In the genomic region with DNA sequence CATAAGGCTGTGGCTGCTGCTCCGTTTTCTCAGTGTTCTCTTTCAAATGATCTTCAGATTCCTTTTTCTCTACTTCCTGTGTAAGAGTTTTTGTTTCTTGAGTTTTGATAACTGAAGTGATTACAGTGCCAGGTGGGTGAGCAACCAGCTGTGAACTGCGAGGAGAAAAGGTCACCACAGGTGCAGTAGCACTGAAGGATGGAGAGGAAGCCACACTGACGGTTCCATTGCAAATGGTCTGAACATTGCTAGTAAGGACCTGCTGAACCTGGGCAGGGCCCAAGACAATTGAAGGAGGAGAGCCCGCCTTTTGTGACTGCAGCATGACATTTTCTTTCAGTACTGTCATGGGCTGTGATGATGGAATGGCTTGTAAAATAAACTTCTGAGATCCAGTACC, we compare ENCODE assay signal across 12 cellular contexts.
DNase-seq lines count a peak whose midpoint lies in the region; ATAC-seq and TF ChIP-seq lines count a peak whose summit lies in the region.
"Had no signal": no experiment of that assay in that cellular context is flagged by ENCODE, and none has a peak within 500 bp of the region (broad histone marks: within the 10 kb centered on the region; RNA-seq: fewer than 3 reads in every experiment).

No MANE protein-coding gene starts in this region.

- H3K9me3 Mint-ChIP-seq in activated CD4-positive, alpha-beta T cell treated with anti-CD3 and anti-CD28 coated beads, Interleukin-2, amount 10 ng/mL, durations not matched to agents 7 days and 5 days: no peaks in the 10 kb centered on the region
- no peaks in the 10 kb centered on the region for H3K9me3 Mint-ChIP-seq in stimulated activated effector memory CD8-positive, alpha-beta T cell treated with anti-CD3 and anti-CD28 coated beads, Interleukin-12 subunit alpha, Interleukin-12 subunit beta, amount 100 ng/mL, for 72 hours
- H3K9me3 Mint-ChIP-seq in nephron progenitor cell: no peaks in the 10 kb centered on the region
- H3K9me3 Mint-ChIP-seq: dendritic cell treated with granulocyte-macrophage colony-stimulating factor and Interleukin-4, amounts not matched to agents 40 ng/mL and 50 ng/mL, for 4 days; nephron had no signal

- no peaks in the 10 kb centered on the region for H3K9me3 ChIP-seq in Peyer's patch

- TF ChIP-seq CTCF in Peyer's patch (IDR thresholded peaks at IDR 0.05) (no peak), nephron progenitor cell (IDR thresholded peaks at IDR 0.05) (no peak)

- POLR2A ChIA-PET in activated CD4-positive, alpha-beta T cell treated with anti-CD3 and anti-CD28 coated beads, Interleukin-2, amount 10 ng/mL, durations not matched to agents 7 days and 5 days (lab: Charles Lee): no interaction called here

- peak; percentile 72 for ATAC-seq in HG02610 (IDR thresholded peaks at IDR 0.05; ENCODE audit: unreplicated experiment)
- no peak for ATAC-seq in stimulated activated effector memory CD8-positive, alpha-beta T cell treated with anti-CD3 and anti-CD28 coated beads, Interleukin-12 subunit alpha, Interleukin-12 subunit beta, amount 100 ng/mL, for 72 hours

- H3K4me1 Mint-ChIP-seq in activated CD4-positive, alpha-beta T cell treated with anti-CD3 and anti-CD28 coated beads, Interleukin-2, amount 10 ng/mL, durations not matched to agents 7 days and 5 days: peaks cover 22% of the 10 kb centered on the region
- peaks cover 11% of the 10 kb centered on the region for H3K4me1 Mint-ChIP-seq in stimulated activated effector memory CD8-positive, alpha-beta T cell treated with anti-CD3 and anti-CD28 coated beads, Interleukin-12 subunit alpha, Interleukin-12 subunit beta, amount 100 ng/mL, for 72 hours
- H3K4me1 Mint-ChIP-seq in nephron progenitor cell: no peaks in the 10 kb centered on the region
- H3K4me1 Mint-ChIP-seq: nephron had no signal

- TF ChIP-seq POLR2A in Peyer's patch (IDR thresholded peaks at IDR 0.05): no peak

- peaks cover 0 to 67% (median 0%) of the 10 kb centered on the region in 3 donors for H3K36me3 ChIP-seq in Peyer's patch

- H3K4me3 Mint-ChIP-seq in activated CD4-positive, alpha-beta T cell treated with anti-CD3 and anti-CD28 coated beads, Interleukin-2, amount 10 ng/mL, durations not matched to agents 7 days and 5 days: no peak overlapping the region
- no peak overlapping the region for H3K4me3 Mint-ChIP-seq in stimulated activated effector memory CD8-positive, alpha-beta T cell treated with anti-CD3 and anti-CD28 coated beads, Interleukin-12 subunit alpha, Interleukin-12 subunit beta, amount 100 ng/mL, for 72 hours
- H3K4me3 Mint-ChIP-seq in nephron progenitor cell: no peak overlapping the region
- H3K4me3 Mint-ChIP-seq: dendritic cell treated with granulocyte-macrophage colony-stimulating factor and Interleukin-4, amounts not matched to agents 40 ng/mL and 50 ng/mL, for 4 days; nephron had no signal

- H3K27me3 ChIP-seq in Peyer's patch: no peaks in the 10 kb centered on the region
- H3K27me3 ChIP-seq: hepatocyte had no signal

- peaks cover 0 to 4% (median 0%) of the 10 kb centered on the region in 4 donors for H3K4me1 ChIP-seq in Peyer's patch

- H3K27ac ChIP-seq in Peyer's patch: peak overlapping the region in 1 of 4 donors; percentile 53
- H3K27ac ChIP-seq: hepatocyte had no signal

- no peak for DNase-seq in activated CD4-positive, alpha-beta T cell treated with anti-CD3 and anti-CD28 coated beads, Interleukin-2, amount 10 ng/mL, durations not matched to agents 7 days and 5 days
- DNase-seq in activated CD4-positive, alpha-beta T cell treated with anti-CD3 and anti-CD28 coated beads for 48 hours: no peak
- peak in 2 of 3 donors; percentile 67 to 73 for DNase-seq in Peyer's patch
- no peak for DNase-seq in stimulated activated effector memory CD8-positive, alpha-beta T cell treated with anti-CD3 and anti-CD28 coated beads, Interleukin-12 subunit alpha, Interleukin-12 subunit beta, amount 100 ng/mL, for 72 hours (ENCODE audit: low spot score in 2 of 2)
- no peak for DNase-seq in nephron progenitor cell
- DNase-seq in glomerular visceral epithelial cell (ENCODE audit: extremely low spot score): no peak
- no peak for DNase-seq in stimulated activated CD4-positive, alpha-beta T cell treated with anti-CD3 and anti-CD28 coated beads, Interleukin-4, amount 100 ng/mL, for 1 hour
- DNase-seq: RPMI8226 had no signal

- H3K4me3 ChIP-seq in Peyer's patch: no peak overlapping the region
- H3K4me3 ChIP-seq: hepatocyte had no signal

- peaks cover 70% of the 10 kb centered on the region for H3K36me3 Mint-ChIP-seq in activated CD4-positive, alpha-beta T cell treated with anti-CD3 and anti-CD28 coated beads, Interleukin-2, amount 10 ng/mL, durations not matched to agents 7 days and 5 days (ENCODE audit: low read depth)
- peaks cover 99% of the 10 kb centered on the region for H3K36me3 Mint-ChIP-seq in stimulated activated effector memory CD8-positive, alpha-beta T cell treated with anti-CD3 and anti-CD28 coated beads, Interleukin-12 subunit alpha, Interleukin-12 subunit beta, amount 100 ng/mL, for 72 hours
- H3K36me3 Mint-ChIP-seq in nephron progenitor cell (ENCODE audit: low read depth): peaks cover 28% of the 10 kb centered on the region

- CTCF ChIA-PET in activated CD4-positive, alpha-beta T cell treated with anti-CD3 and anti-CD28 coated beads, Interleukin-2, amount 10 ng/mL, durations not matched to agents 7 days and 5 days (lab: Charles Lee): no interaction called here

- H3K27ac Mint-ChIP-seq in activated CD4-positive, alpha-beta T cell treated with anti-CD3 and anti-CD28 coated beads, Interleukin-2, amount 10 ng/mL, durations not matched to agents 7 days and 5 days: peak overlapping the region; percentile 69
- peak overlapping the region; percentile 71 for H3K27ac Mint-ChIP-seq in stimulated activated effector memory CD8-positive, alpha-beta T cell treated with anti-CD3 and anti-CD28 coated beads, Interleukin-12 subunit alpha, Interleukin-12 subunit beta, amount 100 ng/mL, for 72 hours
- H3K27ac Mint-ChIP-seq in nephron progenitor cell: no peak overlapping the region
- H3K27ac Mint-ChIP-seq: dendritic cell treated with granulocyte-macrophage colony-stimulating factor and Interleukin-4, amounts not matched to agents 40 ng/mL and 50 ng/mL, for 4 days; nephron had no signal

- H3K27me3 Mint-ChIP-seq in activated CD4-positive, alpha-beta T cell treated with anti-CD3 and anti-CD28 coated beads, Interleukin-2, amount 10 ng/mL, durations not matched to agents 7 days and 5 days: no peaks in the 10 kb centered on the region
- no peaks in the 10 kb centered on the region for H3K27me3 Mint-ChIP-seq in nephron progenitor cell (ENCODE audit: low read depth, poor library complexity)
- H3K27me3 Mint-ChIP-seq: dendritic cell treated with granulocyte-macrophage colony-stimulating factor and Interleukin-4, amounts not matched to agents 40 ng/mL and 50 ng/mL, for 4 days had no signal

Comparison
In these comparisons a context has a peak if more than half of its experiments do, and no peak if none do; other contexts are left out.
1. DNase-seq: peak in Peyer's patch (2 of 3); none in activated CD4-positive, alpha-beta T cell treated with anti-CD3 and anti-CD28 coated beads, Interleukin-2, amount 10 ng/mL, durations not matched to agents 7 days and 5 days (single experiment), activated CD4-positive, alpha-beta T cell treated with anti-CD3 and anti-CD28 coated beads for 48 hours (single experiment), stimulated activated effector memory CD8-positive, alpha-beta T cell treated with anti-CD3 and anti-CD28 coated beads, Interleukin-12 subunit alpha, Interleukin-12 subunit beta, amount 100 ng/mL, for 72 hours (0 of 2), nephron progenitor cell (single experiment), glomerular visceral epithelial cell (single experiment) and stimulated activated CD4-positive, alpha-beta T cell treated with anti-CD3 and anti-CD28 coated beads, Interleukin-4, amount 100 ng/mL, for 1 hour (single experiment).